ENCODE assay signal across 16 cellular contexts in genomic region chr22:48581206-48581766, GRCh38.
DNase-seq lines count a peak whose midpoint lies in the region; ATAC-seq, FAIRE-seq and TF ChIP-seq lines count a peak whose summit lies in the region.
"Had no signal": no experiment of that assay in that cellular context is flagged by ENCODE, and none has a peak within 500 bp of the region (broad histone marks: within the 10 kb centered on the region; RNA-seq: fewer than 3 reads in every experiment).

No MANE protein-coding gene starts in this region.

- H2BK120ac ChIP-seq in neuronal stem cell (ENCODE audit: low read depth, low read length): no peak overlapping the region

- H3K4me1 ChIP-seq in DND-41 (ENCODE audit: insufficient read depth, low read length) (no peaks in the 10 kb centered on the region), kidney (ENCODE audit: control insufficient read depth in 1 of 2, insufficient read depth in 1 of 2, low read depth in 1 of 2, low read length in 2 of 2) (no peaks in the 10 kb centered on the region), neuronal stem cell (ENCODE audit: control insufficient read depth in 2 of 2, insufficient read depth in 1 of 2, low read depth in 1 of 2, low read length in 2 of 2) (peaks cover 0 to 30% of the 10 kb centered on the region in 2 donors), spleen (peaks cover 0 to 9% (median 3%) of the 10 kb centered on the region in 6 donors), suprapubic skin (peaks cover 13% of the 10 kb centered on the region), ovary (ENCODE audit: insufficient read depth) (no peaks in the 10 kb centered on the region)

- no peaks in the 10 kb centered on the region for H3K36me3 Mint-ChIP-seq in activated CD8-positive, alpha-beta memory T cell treated with anti-CD3 and anti-CD28 coated beads, Interleukin-2, amount 10 ng/mL, durations not matched to agents 7 days and 5 days
- H3K36me3 Mint-ChIP-seq: CD14-positive monocyte had no signal

- H3K9ac ChIP-seq in DND-41 (ENCODE audit: low read depth, low read length) (no peak overlapping the region), kidney (ENCODE audit: low read length in 2 of 2) (no peak overlapping the region), neuronal stem cell (ENCODE audit: low read depth, low read length, poor library complexity) (no peak overlapping the region)

- no peak overlapping the region for H3K27ac Mint-ChIP-seq in activated CD8-positive, alpha-beta memory T cell treated with anti-CD3 and anti-CD28 coated beads, Interleukin-2, amount 10 ng/mL, durations not matched to agents 7 days and 5 days

- H3K27ac ChIP-seq in DND-41 (ENCODE audit: low read length) (no peak overlapping the region), kidney (ENCODE audit: low read depth in 2 of 2, low read length in 2 of 2) (no peak overlapping the region), neuronal stem cell (replicated peaks; ENCODE audit: low read length) (no peak overlapping the region), spleen (no peak overlapping the region), suprapubic skin (no peak overlapping the region), ovary (no peak overlapping the region)

- H3K79me1 ChIP-seq in neuronal stem cell (ENCODE audit: low read depth, low read length): peaks cover 37% of the 10 kb centered on the region

- no peaks in the 10 kb centered on the region for H3K9me3 ChIP-seq in DND-41 (ENCODE audit: insufficient read depth, low read length, severe bottlenecking)
- peaks cover 0 to 4% of the 10 kb centered on the region in 2 donors for H3K9me3 ChIP-seq in kidney (ENCODE audit: control insufficient read depth in 1 of 2, low read length in 2 of 2)
- peaks cover 0 to 11% of the 10 kb centered on the region in 2 donors for H3K9me3 ChIP-seq in neuronal stem cell (replicated peaks in 1 of 2; ENCODE audit: control insufficient read depth in 2 of 2, insufficient read depth in 1 of 2, low read depth in 1 of 2, low read length in 2 of 2)
- H3K9me3 ChIP-seq in spleen: no peaks in the 10 kb centered on the region
- H3K9me3 ChIP-seq in suprapubic skin: no peaks in the 10 kb centered on the region
- no peaks in the 10 kb centered on the region for H3K9me3 ChIP-seq in ovary

- CTCF ChIA-PET in activated CD8-positive, alpha-beta memory T cell treated with anti-CD3 and anti-CD28 coated beads, Interleukin-2, amount 10 ng/mL, durations not matched to agents 7 days and 5 days (lab: Charles Lee): no interaction called here

- no CpG with 5 or more reads among the region's 23 CpGs for WGBS in neuronal stem cell (ENCODE audit: extremely low coverage in 2 of 2, insufficient read length in 2 of 2, insufficient replicate concordance in 1 of 2), 2 donors
- WGBS in spleen, 5 donors: 71 to 83% (median 78%) methylated on average over 23 of the region's 23 CpGs
- WGBS in suprapubic skin: 69% methylated on average over 7 of the region's 23 CpGs
- WGBS in ovary, 3 donors: 87 to 90% (median 90%) methylated on average over 23 of the region's 23 CpGs

- H4K20me1 ChIP-seq in DND-41 (ENCODE audit: insufficient read depth, low read length): no peaks in the 10 kb centered on the region

- no peaks in the 10 kb centered on the region for H3K9me3 Mint-ChIP-seq in activated CD8-positive, alpha-beta memory T cell treated with anti-CD3 and anti-CD28 coated beads, Interleukin-2, amount 10 ng/mL, durations not matched to agents 7 days and 5 days (ENCODE audit: low read depth)

- peaks cover 14% of the 10 kb centered on the region for H3K27me3 Mint-ChIP-seq in activated CD8-positive, alpha-beta memory T cell treated with anti-CD3 and anti-CD28 coated beads, Interleukin-2, amount 10 ng/mL, durations not matched to agents 7 days and 5 days

- no peak for TF ChIP-seq CTCF in DND-41 (IDR thresholded peaks at IDR 0.05; ENCODE audit: borderline replicate concordance, extremely low read depth, low read length, poor library complexity, severe bottlenecking)
- no peak for TF ChIP-seq CTCF in kidney (IDR thresholded peaks at IDR 0.05; ENCODE audit: borderline replicate concordance, extremely low read depth, insufficient read depth)
- TF ChIP-seq CTCF in spleen (IDR thresholded peaks at IDR 0.05 in 8 of 11, conservative IDR thresholded peaks at IDR 0.05 in 3 of 11): no peak
- no peak for TF ChIP-seq CTCF in suprapubic skin (IDR thresholded peaks at IDR 0.05)
- TF ChIP-seq CTCF in ovary (IDR thresholded peaks at IDR 0.05): no peak

- no peak overlapping the region for H3K23ac ChIP-seq in neuronal stem cell (ENCODE audit: low read depth, low read length, poor library complexity)

- ATAC-seq in activated CD8-positive, alpha-beta memory T cell treated with anti-CD3 and anti-CD28 coated beads, Interleukin-2, amount 10 ng/mL, durations not matched to agents 7 days and 5 days: peak; percentile 23
- ATAC-seq in DND-41 (ENCODE audit: insufficient read depth, low read depth): peak; percentile 24; the same call in 1 of the 3 replicates

- H3K4me3 ChIP-seq in DND-41 (ENCODE audit: low read depth in 1 of 2, low read length in 2 of 2): no peak overlapping the region
- no peak overlapping the region for H3K4me3 ChIP-seq in kidney (ENCODE audit: low read length in 2 of 2)
- no peak overlapping the region for H3K4me3 ChIP-seq in neuronal stem cell (ENCODE audit: low read length in 2 of 2)
- no peak overlapping the region for H3K4me3 ChIP-seq in spleen
- H3K4me3 ChIP-seq in suprapubic skin: no peak overlapping the region
- no peak overlapping the region for H3K4me3 ChIP-seq in ovary

- no peaks in the 10 kb centered on the region for H3K36me3 ChIP-seq in DND-41 (ENCODE audit: insufficient read depth, low read length)
- H3K36me3 ChIP-seq in kidney (ENCODE audit: control insufficient read depth in 1 of 2, insufficient read depth in 2 of 2, low read length in 2 of 2): no peaks in the 10 kb centered on the region
- peaks cover 0 to 17% of the 10 kb centered on the region in 2 donors for H3K36me3 ChIP-seq in neuronal stem cell (replicated peaks in 1 of 2; ENCODE audit: control insufficient read depth in 2 of 2, insufficient read depth in 2 of 2, low read length in 2 of 2)
- H3K36me3 ChIP-seq in spleen: no peaks in the 10 kb centered on the region
- H3K36me3 ChIP-seq in suprapubic skin: no peaks in the 10 kb centered on the region
- H3K36me3 ChIP-seq in ovary: no peaks in the 10 kb centered on the region

- H2AK5ac ChIP-seq in neuronal stem cell (ENCODE audit: low read depth, low read length): no peak overlapping the region

- FAIRE-seq in kidney (lab: Jason Lieb, UNC): no peak
- FAIRE-seq: A204.1, G401.6 had no signal

- TF ChIP-seq POLR2A in spleen (IDR thresholded peaks at IDR 0.05) (no peak), suprapubic skin (IDR thresholded peaks at IDR 0.05) (no peak), ovary (IDR thresholded peaks at IDR 0.05) (no peak)

- no peaks in the 10 kb centered on the region for H3K4me1 Mint-ChIP-seq in activated CD8-positive, alpha-beta memory T cell treated with anti-CD3 and anti-CD28 coated beads, Interleukin-2, amount 10 ng/mL, durations not matched to agents 7 days and 5 days
- H3K4me1 Mint-ChIP-seq: CD14-positive monocyte had no signal

- no peak overlapping the region for H3K4me3 Mint-ChIP-seq in activated CD8-positive, alpha-beta memory T cell treated with anti-CD3 and anti-CD28 coated beads, Interleukin-2, amount 10 ng/mL, durations not matched to agents 7 days and 5 days
- H3K4me3 Mint-ChIP-seq: CD14-positive monocyte had no signal

- H3K4me2 ChIP-seq in DND-41 (ENCODE audit: insufficient read depth, low read length) (no peak overlapping the region), neuronal stem cell (ENCODE audit: insufficient read depth, low read length, poor library complexity, severe bottlenecking) (no peak overlapping the region)

- H4K91ac ChIP-seq in neuronal stem cell (ENCODE audit: low read depth, low read length, poor library complexity): no peak overlapping the region

- no peaks in the 10 kb centered on the region for H3K79me2 ChIP-seq in DND-41 (ENCODE audit: insufficient read depth, low read length)

- H3K4ac ChIP-seq in neuronal stem cell (ENCODE audit: low read length): no peak overlapping the region

- no peaks in the 10 kb centered on the region for H3K27me3 ChIP-seq in DND-41 (ENCODE audit: insufficient read depth, low read length, poor library complexity)
- H3K27me3 ChIP-seq in neuronal stem cell (ENCODE audit: control insufficient read depth in 3 of 3, insufficient read depth in 3 of 3, low read depth in 1 of 3, low read length in 3 of 3): peaks cover 0 to 35% (median 2%) of the 10 kb centered on the region in 3 experiments
- peaks cover 0 to 51% (median 23%) of the 10 kb centered on the region in 7 donors for H3K27me3 ChIP-seq in spleen (replicated peaks in 1 of 7)
- H3K27me3 ChIP-seq in suprapubic skin: peaks cover 31% of the 10 kb centered on the region
- H3K27me3 ChIP-seq in ovary: no peaks in the 10 kb centered on the region

- DNase-seq in activated CD8-positive, alpha-beta memory T cell treated with anti-CD3 and anti-CD28 coated beads, Interleukin-2, amount 10 ng/mL, durations not matched to agents 7 days and 5 days: no peak
- no peak for DNase-seq in activated CD8-positive, alpha-beta memory T cell treated with anti-CD3 and anti-CD28 coated beads, Interleukin-2, amount 50 U/mL, for 4 hours
- DNase-seq in DND-41 (no peak), kidney (peak; percentile 52), neuronal stem cell (ENCODE audit: low spot score) (no peak), spleen (no peak), suprapubic skin (ENCODE audit: low spot score in 2 of 2) (no peak), ovary (no peak)
- DNase-seq: MM.1S, NCI-H1092 treated with DMSO at 0.1 percent for 48 hours, NCI-H146, NCI-H2029 treated with DMSO at 0.1 percent for 48 hours, NCI-H774 had no signal

- intact Hi-C loops in kidney (cut with DNase I) (no loop called here), spleen (cut with DNase I; ENCODE audit: low total_unique reads) (no loop called here), ovary (cut with DNase I) (no loop called here)

- no peak overlapping the region for H2BK5ac ChIP-seq in neuronal stem cell (ENCODE audit: low read length)

- no peak overlapping the region for H3K14ac ChIP-seq in neuronal stem cell (ENCODE audit: low read length)

- no peak overlapping the region for H2BK15ac ChIP-seq in neuronal stem cell (ENCODE audit: low read length)

- H2AFZ ChIP-seq in DND-41 (ENCODE audit: low read depth, low read length) (no peak overlapping the region), neuronal stem cell (ENCODE audit: low read length) (no peak overlapping the region)

- H2BK12ac ChIP-seq in neuronal stem cell (ENCODE audit: low read length): no peak overlapping the region

- H4K8ac ChIP-seq in neuronal stem cell (ENCODE audit: low read depth, low read length): no peak overlapping the region

- TF ChIP-seq EP300 in suprapubic skin (IDR thresholded peaks at IDR 0.05): no peak
- TF ChIP-seq EP300 in ovary (IDR thresholded peaks at IDR 0.05): no peak

- H3K18ac ChIP-seq in neuronal stem cell (ENCODE audit: low read length): peak overlapping the region; percentile 80
